8 cellular contexts compared by ENCODE assay signal in the genomic region with DNA sequence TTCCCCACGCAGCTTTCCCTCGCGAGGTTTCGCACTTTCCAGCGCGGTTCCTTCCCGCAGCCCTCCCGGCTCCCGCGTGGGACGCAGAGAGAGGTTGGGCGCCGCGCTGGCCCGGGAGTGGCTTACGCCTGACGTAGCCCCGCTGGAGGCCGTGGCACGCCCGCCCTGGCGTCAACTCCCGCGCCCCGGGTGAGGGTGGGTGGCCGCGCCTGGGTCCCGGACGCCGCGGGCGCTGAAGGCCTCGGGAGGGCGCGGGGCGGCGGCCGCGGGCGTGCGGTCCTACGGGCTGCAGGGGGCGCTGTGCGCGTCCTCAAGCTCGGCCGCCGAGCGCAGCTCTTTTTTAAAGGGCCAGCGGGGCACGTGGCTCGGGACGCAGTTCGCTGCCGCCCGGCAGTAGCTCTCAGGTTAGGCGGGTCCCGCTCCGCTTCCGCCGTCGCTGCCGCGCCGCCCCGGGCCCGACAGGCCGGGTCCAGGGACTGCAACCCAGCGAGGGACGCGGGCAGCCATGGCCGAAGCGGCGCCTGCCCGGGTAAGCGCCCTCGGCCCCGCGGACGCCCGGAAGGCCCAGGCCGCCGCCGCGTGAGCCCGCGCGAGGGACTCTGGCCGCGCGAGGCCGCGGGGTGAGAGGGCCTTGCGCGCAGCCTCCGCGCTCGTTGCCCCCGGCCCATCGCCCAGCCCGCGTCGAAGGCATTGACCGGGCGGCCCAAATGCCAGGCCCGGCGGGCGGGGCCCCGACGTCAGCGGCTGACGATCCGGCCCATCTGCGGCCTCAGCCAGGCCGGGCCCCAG. TPM values are rescaled to one million over a fixed set of nuclear protein-coding genes. Genes with fewer than 3 reads are reported as not detected.
DNase-seq lines count a peak whose midpoint lies in the region; ATAC-seq and TF ChIP-seq lines count a peak whose summit lies in the region.

A gene (plus strand): TSS at position 368 of the 789 bp plus-strand sequence. CDS start 138 bp downstream, at position 506.

- no peaks in the 10 kb centered on the region for H3K27me3 ChIP-seq in BLaER1 treated with 17β-estradiol and CSF1 and Interleukin-3, amounts not matched to agents 10 nM and 100 nM

- peak within 1 kb of the TSS; percentile 57 to 71 (median 62) for H3K4me3 ChIP-seq in BLaER1 treated with 17β-estradiol and CSF1 and Interleukin-3, amounts not matched to agents 10 nM and 100 nM
- H3K4me3 ChIP-seq in lower leg skin (ENCODE audit: low read depth, poor library complexity, severe bottlenecking) = peak within 1 kb of the TSS; percentile 45

- TF ChIP-seq CTCF in lower leg skin (IDR thresholded peaks at IDR 0.05) = no peak

- H3K9ac ChIP-seq in BLaER1 treated with 17β-estradiol and CSF1 and Interleukin-3, amounts not matched to agents 10 nM and 100 nM = peak within 1 kb of the TSS; percentile 76 to 88 (median 83)

- peak within 1 kb of the TSS; percentile 81 to 90 (median 88) for H3K27ac ChIP-seq in BLaER1 treated with 17β-estradiol and CSF1 and Interleukin-3, amounts not matched to agents 10 nM and 100 nM

- ATAC-seq in HG03432 (IDR thresholded peaks at IDR 0.05; ENCODE audit: unreplicated experiment) = peak; percentile 90

- TF ChIP-seq POLR2A in GM19193 (IDR thresholded peaks at IDR 0.05; ENCODE audit: extremely low read depth, insufficient read depth, insufficient read length) (peak; percentile 70), lower leg skin (IDR thresholded peaks at IDR 0.05) (no peak)

- DNase-seq in NCI-H524 treated with DMSO at 0.1 percent for 48 hours (lab: John Stamatoyannopoulos, UW) = peak; percentile 33
- DNase-seq in activated CD4-positive, alpha-beta T cell treated with anti-CD3 and anti-CD28 coated beads, Interleukin-2, amount 50 U/mL, for 24 hours (ENCODE audit: low read depth in 1 of 2, low spot score in 1 of 2) = peak; percentile 73 to 76
- DNase-seq in dermis microvascular lymphatic vessel endothelial cell (ENCODE audit: low read depth in 2 of 2) = peak; percentile 73 to 90
- peak; percentile 65 to 96 for DNase-seq in lower leg skin (ENCODE audit: low spot score in 2 of 2)
- DNase-seq in stimulated activated CD4-positive, alpha-beta T cell treated with anti-CD3 and anti-CD28 coated beads, Interleukin-4, amount 100 ng/mL, for 4 hours = peak; percentile 82 to 88

- H4K20me1 ChIP-seq in BLaER1 treated with 17β-estradiol and CSF1 and Interleukin-3, amounts not matched to agents 10 nM and 100 nM = peaks cover 0 to 4% (median 0%) of the 10 kb centered on the region in 11 experiments; a peak in 4 of 22 replicates

- peaks cover 16 to 26% (median 19%) of the 10 kb centered on the region in 10 experiments for H3K4me1 ChIP-seq in BLaER1 treated with 17β-estradiol and CSF1 and Interleukin-3, amounts not matched to agents 10 nM and 100 nM

- intact Hi-C loops in lower leg skin (cut with DNase I; ENCODE audit: low total_unique reads) = no loop called here

- no peaks in the 10 kb centered on the region for H3K9me3 ChIP-seq in BLaER1 treated with 17β-estradiol and CSF1 and Interleukin-3, amounts not matched to agents 10 nM and 100 nM (replicated peaks in 1 of 11)

- H3K36me3 ChIP-seq in BLaER1 treated with 17β-estradiol and CSF1 and Interleukin-3, amounts not matched to agents 10 nM and 100 nM = peaks cover 12 to 24% (median 21%) of the 10 kb centered on the region in 11 experiments

- H3K4me2 ChIP-seq in BLaER1 treated with 17β-estradiol and CSF1 and Interleukin-3, amounts not matched to agents 10 nM and 100 nM = peak within 1 kb of the TSS; percentile 81 to 97 (median 92)

- 0 to 4% methylated on average over 14 to 26 of the region's 115 CpGs for WGBS in lower leg skin, 2 donors

RNA-seq across cellular contexts. Expression of the gene that starts here (rescaled TPM):
- total RNA-seq in dermis microvascular lymphatic vessel endothelial cell (3.1 and 4.2 TPM in 2 replicates), lower leg skin (10 to 100 TPM in 3 of 4 donors, 1 to 10 TPM in 1; 6.8 to 17.2 (median 13.0) TPM)

Comparison
In these comparisons a context has a peak if more than half of its experiments do, and no peak if none do; other contexts are left out.
1. Peak in every context shown above with its lines: DNase-seq, ATAC-seq, H3K4me3 ChIP-seq and H3K27ac ChIP-seq.
2. DNase-seq: peak in every context shown above with its lines; median percentile 85 in stimulated activated CD4-positive, alpha-beta T cell treated with anti-CD3 and anti-CD28 coated beads, Interleukin-4, amount 100 ng/mL, for 4 hours; 82 in dermis microvascular lymphatic vessel endothelial cell; 80 in lower leg skin; 74 in activated CD4-positive, alpha-beta T cell treated with anti-CD3 and anti-CD28 coated beads, Interleukin-2, amount 50 U/mL, for 24 hours; 33 in NCI-H524 treated with DMSO at 0.1 percent for 48 hours.